ENCODE assay signal across 8 cellular contexts in genomic region chr14:104724407-104724980, GRCh38. TPM values are rescaled to one million over a fixed set of nuclear protein-coding genes. Genes with fewer than 3 reads are reported as not detected.
DNase-seq lines count a peak whose midpoint lies in the region; ATAC-seq and TF ChIP-seq lines count a peak whose summit lies in the region.

No MANE protein-coding gene starts in this region.

- peaks cover 7% of the 10 kb centered on the region for H3K9me3 Mint-ChIP-seq in HFFc6
- no peaks in the 10 kb centered on the region for H3K9me3 Mint-ChIP-seq in activated T-cell treated with anti-CD3 and anti-CD28 coated beads, Interleukin-2, amount 50 U/mL, for 24 hours

- H3K36me3 ChIP-seq in left ventricle myocardium inferior, result peaks cover 7% of the 10 kb centered on the region

- CTCF ChIA-PET in AG04449 (lab: Yijun Ruan, JAX), result interaction anchor here (0.8 to 5.2 kb wide), 11 partner anchors 8 to 101 kb away, joined by 3 to 57 read pairs (median 4); no protein-coding TSS in a partner anchor

- peak overlapping the region; percentile 92 for H3K27ac ChIP-seq in left ventricle myocardium inferior (replicated peaks)

- H3K4me1 Mint-ChIP-seq in HFFc6 (ENCODE audit: low read depth), result peaks cover 13% of the 10 kb centered on the region
- H3K4me1 Mint-ChIP-seq in activated T-cell treated with anti-CD3 and anti-CD28 coated beads, Interleukin-2, amount 50 U/mL, for 24 hours (ENCODE audit: low read depth), result no peaks in the 10 kb centered on the region

- no peaks in the 10 kb centered on the region for H3K9me3 ChIP-seq in left ventricle myocardium inferior (replicated peaks)

- peaks cover 6% of the 10 kb centered on the region for H3K36me3 Mint-ChIP-seq in HFFc6 (ENCODE audit: low read depth)
- H3K36me3 Mint-ChIP-seq in activated T-cell treated with anti-CD3 and anti-CD28 coated beads, Interleukin-2, amount 50 U/mL, for 24 hours (ENCODE audit: low read depth), result peaks cover 11% of the 10 kb centered on the region

- H3K27me3 Mint-ChIP-seq in HFFc6 (ENCODE audit: insufficient read depth), result peaks cover 25% of the 10 kb centered on the region
- H3K27me3 Mint-ChIP-seq in activated T-cell treated with anti-CD3 and anti-CD28 coated beads, Interleukin-2, amount 50 U/mL, for 24 hours, result no peaks in the 10 kb centered on the region

- POLR2A ChIA-PET in AG04449 (lab: Yijun Ruan, JAX), result interaction anchor here (1.4 kb wide), 1 partner anchor 8 kb away, joined by 4 read pairs; no protein-coding TSS in a partner anchor

- no peak for TF ChIP-seq CTCF in AG04449 (IDR thresholded peaks at IDR 0.05; ENCODE audit: insufficient read depth, low read length, missing control alignments)
- TF ChIP-seq CTCF in HFFc6 (IDR thresholded peaks at IDR 0.05), result no peak
- TF ChIP-seq CTCF in left ventricle myocardium inferior (IDR thresholded peaks at IDR 0.05; ENCODE audit: borderline replicate concordance), result no peak

- peaks cover 79% of the 10 kb centered on the region for H3K4me1 ChIP-seq in left ventricle myocardium inferior

- H3K4me3 ChIP-seq in AG04449 (ENCODE audit: low read depth, low read length) (peak overlapping the region; percentile 58), left ventricle myocardium inferior (peak overlapping the region; percentile 88)

- H3K4me3 Mint-ChIP-seq in HFFc6, result peak overlapping the region; percentile 57
- peak overlapping the region; percentile 53 for H3K4me3 Mint-ChIP-seq in activated T-cell treated with anti-CD3 and anti-CD28 coated beads, Interleukin-2, amount 50 U/mL, for 24 hours

- H3K27ac Mint-ChIP-seq in HFFc6, result no peak overlapping the region
- no peak overlapping the region for H3K27ac Mint-ChIP-seq in activated T-cell treated with anti-CD3 and anti-CD28 coated beads, Interleukin-2, amount 50 U/mL, for 24 hours

- intact Hi-C loops in left ventricle myocardium inferior (cut with micrococcal nuclease) (no loop called here), sciatic nerve (cut with DNase I) (no loop called here)

- no peaks in the 10 kb centered on the region for H3K27me3 ChIP-seq in left ventricle myocardium inferior (ENCODE audit: low read depth)

- ATAC-seq in sciatic nerve (peak; percentile 9), GM19351 (IDR thresholded peaks at IDR 0.05; ENCODE audit: unreplicated experiment) (no peak), GM19452 (IDR thresholded peaks at IDR 0.05; ENCODE audit: unreplicated experiment) (no peak)

- no peak for DNase-seq in AG04449 (ENCODE audit: low read depth, low spot score)
- no peak for DNase-seq in HFFc6
- DNase-seq in activated T-cell treated with anti-CD3 and anti-CD28 coated beads, Interleukin-2, amount 50 U/mL, for 24 hours, result peak; percentile 54
- DNase-seq in left ventricle myocardium inferior, result peak; percentile 83
- peak; percentile 78 for DNase-seq in sciatic nerve (ENCODE audit: low spot score)
- no peak for DNase-seq in A172 (ENCODE audit: low spot score)

RNA-seq across cellular contexts. Expression of gene ADSS1, which starts 0.5 kb away (rescaled TPM):
- total RNA-seq in HFFc6 (2021; fragmentation: NEBNext Ultra II Directional; extraction: Animal tissue kit (Norgen Biotek cat#: 25700)), result 1 to 10 TPM; 2.7 to 3.7 (median 3.3) TPM
- total RNA-seq in left ventricle myocardium inferior (218 TPM), sciatic nerve (11.5 TPM)
- total RNA-seq in A172 (2014; rRNA removed; shearing (Covaris generic)), result 3.4 and 3.7 TPM in 2 replicates

RNA-seq across cellular contexts. Expression of gene SIVA1, which starts 28.5 kb away (rescaled TPM):
- total RNA-seq in HFFc6 (2021; fragmentation: NEBNext Ultra II Directional; extraction: Animal tissue kit (Norgen Biotek cat#: 25700)), result 10 to 100 TPM; 78.3 to 95.8 (median 82.5) TPM
- total RNA-seq in left ventricle myocardium inferior, result 55.6 TPM
- 56.6 TPM for total RNA-seq in sciatic nerve
- total RNA-seq in A172 (2014; rRNA removed; shearing (Covaris generic)), result 187 and 210 TPM in 2 replicates

RNA-seq across cellular contexts. Expression of gene INF2, which starts 35.1 kb away (rescaled TPM):
- total RNA-seq in HFFc6 (2021; fragmentation: NEBNext Ultra II Directional; extraction: Animal tissue kit (Norgen Biotek cat#: 25700)), result 100 to 1,000 TPM; 111 to 121 (median 116) TPM
- total RNA-seq in left ventricle myocardium inferior (28.5 TPM), sciatic nerve (343 TPM)
- total RNA-seq in A172 (2014; rRNA removed; shearing (Covaris generic)), result 93.1 and 98.0 TPM in 2 replicates

Comparison
In these comparisons a context has a peak if more than half of its experiments do, and no peak if none do; other contexts are left out.
1. DNase-seq: peak in activated T-cell treated with anti-CD3 and anti-CD28 coated beads, Interleukin-2, amount 50 U/mL, for 24 hours (single experiment), left ventricle myocardium inferior (single experiment) and sciatic nerve (single experiment); none in AG04449 (single experiment), HFFc6 (single experiment) and A172 (single experiment).
2. RNA of gene ADSS1, which starts 0.5 kb away (total RNA-seq): 218 TPM in left ventricle myocardium inferior (single experiment); 11.5 TPM in sciatic nerve (single experiment), 3.4 to 3.7 TPM in A172 and 2.7 to 3.7 TPM in HFFc6; every median in the first group is over 10 times any median in the second.